In the genomic region with DNA sequence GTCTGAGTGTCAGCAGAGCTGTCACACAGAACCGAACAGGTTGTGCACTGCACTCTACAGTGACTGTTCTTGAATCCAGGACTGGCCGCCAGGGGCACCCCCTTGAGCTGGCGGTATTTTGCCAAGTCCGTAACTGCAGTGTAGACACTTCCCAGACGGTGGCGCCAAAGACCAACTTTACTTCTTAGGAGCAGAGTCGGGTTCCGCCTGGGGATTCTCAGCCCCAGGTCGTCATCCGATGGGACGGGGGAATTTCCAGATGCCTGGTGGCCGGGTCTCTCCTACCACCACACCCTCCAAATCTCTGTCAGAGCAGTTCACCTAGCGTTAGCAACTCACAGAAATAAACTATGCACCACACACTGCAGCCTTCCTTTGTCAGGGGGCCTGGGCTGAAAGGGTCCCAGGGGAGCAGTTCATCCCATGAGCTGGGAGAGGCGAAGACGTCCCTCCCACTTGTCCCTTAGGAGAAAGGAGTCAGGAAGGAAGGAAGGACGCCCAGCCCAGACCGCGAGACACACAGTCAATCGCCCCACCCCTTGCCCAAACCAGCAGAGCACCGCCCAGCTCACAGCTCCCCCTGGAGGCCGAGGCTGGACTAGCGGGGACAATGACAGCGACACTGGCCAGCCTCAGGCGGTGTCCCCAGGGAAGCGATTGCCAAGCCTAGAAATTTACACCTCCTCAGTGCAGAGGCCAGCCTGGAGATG, we compare ENCODE assay signal across 8 cellular contexts. TPM values are rescaled to one million over a fixed set of nuclear protein-coding genes. Genes with fewer than 3 reads are reported as not detected.
DNase-seq lines count a peak whose midpoint lies in the region; ATAC-seq and TF ChIP-seq lines count a peak whose summit lies in the region.

No MANE protein-coding gene starts in this region.

- peak overlapping the region; percentile 84 to 97 (median 94) for H3K27ac ChIP-seq in spleen

- H3K9me3 Mint-ChIP-seq in WTC11: no peaks in the 10 kb centered on the region

- TF ChIP-seq POLR2A in spleen (IDR thresholded peaks at IDR 0.05): no peak

- WGBS in spleen, 5 donors: 0 to 1% (median 0%) methylated on average over 19 to 25 of the region's 25 CpGs

- intact Hi-C loops in spleen (cut with DNase I; ENCODE audit: low total_unique reads): loop anchor here (10.0 kb wide), 1 partner anchor 284 kb away; a partner anchor contains a TSS

- ATAC-seq in GM18909 (IDR thresholded peaks at IDR 0.05; ENCODE audit: poor library complexity, unreplicated experiment) (peak; percentile 70), HG03175 (IDR thresholded peaks at IDR 0.05; ENCODE audit: unreplicated experiment) (peak; percentile 71), WTC11 (peak; percentile 88)

- H3K9me3 ChIP-seq in spleen: no peaks in the 10 kb centered on the region

- POLR2A ChIA-PET in WTC11 (lab: Charles Lee): interaction anchor here (0.7 to 1.5 kb wide), 3 partner anchors 9 to 139 kb away, joined by 3 to 6 read pairs (median 3); a partner anchor contains a TSS

- peaks cover 11 to 75% (median 47%) of the 10 kb centered on the region in 6 donors for H3K4me1 ChIP-seq in spleen

- TF ChIP-seq CTCF in AG09309 (IDR thresholded peaks at IDR 0.05; ENCODE audit: control insufficient read depth, insufficient read depth, low read depth, low read length, missing control alignments) (peak; percentile 99), WTC11 (IDR thresholded peaks at IDR 0.05) (peak; percentile 72), cardiac fibroblast (IDR thresholded peaks at IDR 0.05; ENCODE audit: low read depth, low read length) (peak; percentile 98), spleen (IDR thresholded peaks at IDR 0.05 in 8 of 11, conservative IDR thresholded peaks at IDR 0.05 in 3 of 11) (peak; percentile 80 to 99 (median 90))

- H3K4me3 Mint-ChIP-seq in WTC11: peak overlapping the region; percentile 84

- peak overlapping the region; percentile 95 for H3K27ac Mint-ChIP-seq in WTC11

- peak; percentile 73 for DNase-seq in AG09309 (ENCODE audit: low read depth)
- DNase-seq in NCI-H2227 (lab: John Stamatoyannopoulos, UW; ENCODE audit: unreplicated experiment): peak; percentile 96
- DNase-seq in WTC11 (ENCODE audit: low spot score): peak; percentile 99
- peak; percentile 96 to 99 for DNase-seq in cardiac fibroblast (ENCODE audit: low read depth in 2 of 2)
- DNase-seq in inferior parietal cortex (ENCODE audit: extremely low spot score): peak; percentile 99
- DNase-seq in spleen: peak; percentile 98

- H3K27me3 ChIP-seq in spleen (replicated peaks in 1 of 7): no peaks in the 10 kb centered on the region

- H3K36me3 ChIP-seq in spleen: no peaks in the 10 kb centered on the region

- CTCF ChIA-PET in WTC11 (lab: Charles Lee): interaction anchor here (0.5 to 4.5 kb wide), 95 partner anchors 9 to 565 kb away, joined by 3 to 184 read pairs (median 5); a partner anchor contains a TSS

- no peaks in the 10 kb centered on the region for H3K4me1 Mint-ChIP-seq in WTC11

- H3K27me3 Mint-ChIP-seq in WTC11 (ENCODE audit: low read depth): peaks cover 88% of the 10 kb centered on the region

- peak overlapping the region; percentile 49 for H3K4me3 ChIP-seq in AG09309 (ENCODE audit: control insufficient read depth, low read depth, low read length)
- peak overlapping the region; percentile 49 to 56 for H3K4me3 ChIP-seq in cardiac fibroblast (replicated peaks in 1 of 2; ENCODE audit: low read depth in 2 of 2, low read length in 2 of 2)
- H3K4me3 ChIP-seq in spleen: peak overlapping the region; percentile 14 to 66 (median 42)

- H3K36me3 Mint-ChIP-seq in WTC11: no peaks in the 10 kb centered on the region

TF ChIP-seq in WTC11, 78 proteins besides CTCF, POLR2A, EP300 and RAD21:
- TF ChIP-seq ZNF396 (CRISPR knock-in tag; IDR thresholded peaks at IDR 0.05; ENCODE audit: borderline replicate concordance) (no peak), SMAD3 (CRISPR knock-in tag; IDR thresholded peaks at IDR 0.05; ENCODE audit: borderline replicate concordance) (no peak), SP1 (CRISPR knock-in tag; conservative IDR thresholded peaks at IDR 0.05) (peak; percentile 50; the same call in 1 of the 2 replicates), SMAD4 (CRISPR knock-in tag; IDR thresholded peaks at IDR 0.05) (no peak), ZNF423 (CRISPR knock-in tag; IDR thresholded peaks at IDR 0.05) (no peak), ZNF121 (CRISPR knock-in tag; IDR thresholded peaks at IDR 0.05) (peak; percentile 41; the same call in 1 of the 2 replicates), CBFB (CRISPR knock-in tag; IDR thresholded peaks at IDR 0.05; ENCODE audit: low read depth) (no peak), ZNF263 (CRISPR knock-in tag; IDR thresholded peaks at IDR 0.05; ENCODE audit: low read depth) (no peak), PRRX2 (CRISPR knock-in tag; IDR thresholded peaks at IDR 0.05) (no peak), FOXJ3 (CRISPR knock-in tag; IDR thresholded peaks at IDR 0.05; ENCODE audit: borderline replicate concordance) (no peak), ZBTB21 (CRISPR knock-in tag; IDR thresholded peaks at IDR 0.05; ENCODE audit: borderline replicate concordance) (no peak), GABPB1 (CRISPR knock-in tag; IDR thresholded peaks at IDR 0.05) (peak; percentile 29)
- TF ChIP-seq, protein P1, sequence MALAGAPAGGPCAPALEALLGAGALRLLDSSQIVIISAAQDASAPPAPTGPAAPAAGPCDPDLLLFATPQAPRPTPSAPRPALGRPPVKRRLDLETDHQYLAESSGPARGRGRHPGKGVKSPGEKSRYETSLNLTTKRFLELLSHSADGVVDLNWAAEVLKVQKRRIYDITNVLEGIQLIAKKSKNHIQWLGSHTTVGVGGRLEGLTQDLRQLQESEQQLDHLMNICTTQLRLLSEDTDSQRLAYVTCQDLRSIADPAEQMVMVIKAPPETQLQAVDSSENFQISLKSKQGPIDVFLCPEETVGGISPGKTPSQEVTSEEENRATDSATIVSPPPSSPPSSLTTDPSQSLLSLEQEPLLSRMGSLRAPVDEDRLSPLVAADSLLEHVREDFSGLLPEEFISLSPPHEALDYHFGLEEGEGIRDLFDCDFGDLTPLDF (CRISPR knock-in tag; IDR thresholded peaks at IDR 0.05): no peak
- TF ChIP-seq, protein P2, sequence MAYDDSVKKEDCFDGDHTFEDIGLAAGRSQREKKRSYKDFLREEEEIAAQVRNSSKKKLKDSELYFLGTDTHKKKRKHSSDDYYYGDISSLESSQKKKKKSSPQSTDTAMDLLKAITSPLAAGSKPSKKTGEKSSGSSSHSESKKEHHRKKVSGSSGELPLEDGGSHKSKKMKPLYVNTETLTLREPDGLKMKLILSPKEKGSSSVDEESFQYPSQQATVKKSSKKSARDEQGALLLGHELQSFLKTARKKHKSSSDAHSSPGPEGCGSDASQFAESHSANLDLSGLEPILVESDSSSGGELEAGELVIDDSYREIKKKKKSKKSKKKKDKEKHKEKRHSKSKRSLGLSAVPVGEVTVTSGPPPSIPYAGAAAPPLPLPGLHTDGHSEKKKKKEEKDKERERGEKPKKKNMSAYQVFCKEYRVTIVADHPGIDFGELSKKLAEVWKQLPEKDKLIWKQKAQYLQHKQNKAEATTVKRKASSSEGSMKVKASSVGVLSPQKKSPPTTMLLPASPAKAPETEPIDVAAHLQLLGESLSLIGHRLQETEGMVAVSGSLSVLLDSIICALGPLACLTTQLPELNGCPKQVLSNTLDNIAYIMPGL (CRISPR knock-in tag; IDR thresholded peaks at IDR 0.05): peak; percentile 76
- TF ChIP-seq, protein P3, sequence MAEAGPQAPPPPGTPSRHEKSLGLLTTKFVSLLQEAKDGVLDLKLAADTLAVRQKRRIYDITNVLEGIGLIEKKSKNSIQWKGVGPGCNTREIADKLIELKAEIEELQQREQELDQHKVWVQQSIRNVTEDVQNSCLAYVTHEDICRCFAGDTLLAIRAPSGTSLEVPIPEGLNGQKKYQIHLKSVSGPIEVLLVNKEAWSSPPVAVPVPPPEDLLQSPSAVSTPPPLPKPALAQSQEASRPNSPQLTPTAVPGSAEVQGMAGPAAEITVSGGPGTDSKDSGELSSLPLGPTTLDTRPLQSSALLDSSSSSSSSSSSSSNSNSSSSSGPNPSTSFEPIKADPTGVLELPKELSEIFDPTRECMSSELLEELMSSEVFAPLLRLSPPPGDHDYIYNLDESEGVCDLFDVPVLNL (CRISPR knock-in tag; IDR thresholded peaks at IDR 0.05; ENCODE audit: borderline replicate concordance, low read depth): no peak
- TF ChIP-seq, protein P4, sequence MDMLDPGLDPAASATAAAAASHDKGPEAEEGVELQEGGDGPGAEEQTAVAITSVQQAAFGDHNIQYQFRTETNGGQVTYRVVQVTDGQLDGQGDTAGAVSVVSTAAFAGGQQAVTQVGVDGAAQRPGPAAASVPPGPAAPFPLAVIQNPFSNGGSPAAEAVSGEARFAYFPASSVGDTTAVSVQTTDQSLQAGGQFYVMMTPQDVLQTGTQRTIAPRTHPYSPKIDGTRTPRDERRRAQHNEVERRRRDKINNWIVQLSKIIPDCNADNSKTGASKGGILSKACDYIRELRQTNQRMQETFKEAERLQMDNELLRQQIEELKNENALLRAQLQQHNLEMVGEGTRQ (CRISPR knock-in tag; IDR thresholded peaks at IDR 0.05): no peak

RNA-seq across cellular contexts. Expression of a gene that starts 7.4 kb away (rescaled TPM):
- total RNA-seq in WTC11 (2021) (14.9 to 15.9 TPM (median 15.5 TPM) in 3 replicates), spleen (100 to 1,000 TPM; 114 to 242 (median 188) TPM)
- 10 to 100 TPM; 29.9 to 84.7 (median 69.9) TPM for polyA plus RNA-seq in spleen

RNA-seq across cellular contexts. Expression of a gene that starts 37.9 kb away (rescaled TPM):
- total RNA-seq in WTC11 (2021) (not detected in 3 replicates), spleen (under 1 TPM in 1 of 7 donors, not detected in 6; 0.91 TPM)
- under 1 TPM; 0.15 to 0.30 (median 0.22) TPM for polyA plus RNA-seq in spleen

RNA-seq across cellular contexts. Expression of a gene that starts 40.3 kb away (rescaled TPM):
- total RNA-seq in WTC11 (2021): 32.5 to 44.1 TPM (median 33.8 TPM) in 3 replicates
- total RNA-seq in spleen: 100 to 1,000 TPM in 5 of 7 donors, 10 to 100 TPM in 2; 97.5 to 133 (median 114) TPM
- 10 to 100 TPM; 37.3 to 68.6 (median 40.1) TPM for polyA plus RNA-seq in spleen

RNA-seq across cellular contexts. Expression of a gene that starts 41.1 kb away (rescaled TPM):
- total RNA-seq in WTC11 (2021) (55.4 to 60.6 TPM (median 57.7 TPM) in 3 replicates), spleen (10 to 100 TPM; 47.6 to 67.7 (median 50.8) TPM)
- 10 to 100 TPM; 24.4 to 36.7 (median 25.6) TPM for polyA plus RNA-seq in spleen

Comparison
In these comparisons a context has a peak if more than half of its experiments do, and no peak if none do; other contexts are left out.
1. Peak in every context shown above with its lines: DNase-seq, ATAC-seq, H3K4me3 ChIP-seq and H3K27ac ChIP-seq.